8 cellular contexts compared by ENCODE assay signal in genomic region chr3:158570999-158571702, GRCh38. TPM values are rescaled to one million over a fixed set of nuclear protein-coding genes. Genes with fewer than 3 reads are reported as not detected.
DNase-seq lines count a peak whose midpoint lies in the region; ATAC-seq and TF ChIP-seq lines count a peak whose summit lies in the region.

Gene MLF1, plus strand, starts transcription at chr3:158571194. Its CDS starts 107 bp downstream, at chr3:158571301.

- no peak within 1 kb of the TSS for H3K9ac ChIP-seq in liver (ENCODE audit: low read depth in 1 of 2, low read length in 2 of 2)

- H3K27ac ChIP-seq in ectodermal cell (ENCODE audit: insufficient read depth, low read depth, low read length, poor library complexity, severe bottlenecking) = no peak within 1 kb of the TSS
- no peak within 1 kb of the TSS for H3K27ac ChIP-seq in liver (ENCODE audit: low read depth in 1 of 2, low read length in 2 of 2)

- peaks cover 36% of the 10 kb centered on the region for H3K27me3 ChIP-seq in ectodermal cell (ENCODE audit: control insufficient read depth, insufficient read depth, low read length, poor library complexity, severe bottlenecking)
- H3K27me3 ChIP-seq in liver (ENCODE audit: control insufficient read depth in 4 of 4, insufficient read depth in 4 of 4, low read length in 3 of 4) = peaks cover 0 to 10% (median 1%) of the 10 kb centered on the region in 4 donors

- CTCF ChIA-PET in AG04449 (lab: Yijun Ruan, JAX) = interaction anchor here (0.6 to 4.7 kb wide), 6 partner anchors 31 to 953 kb away, joined by 3 to 29 read pairs (median 6); partner anchors contain the start of gene GFM1

- ATAC-seq in GM19043 (IDR thresholded peaks at IDR 0.05; ENCODE audit: low read depth, unreplicated experiment) = peak; percentile 100
- peak; percentile 100 for ATAC-seq in HG03378 (IDR thresholded peaks at IDR 0.05; ENCODE audit: unreplicated experiment)

- H3K4me1 ChIP-seq in ectodermal cell (ENCODE audit: control insufficient read depth, insufficient read depth, low read length) (no peaks in the 10 kb centered on the region), liver (ENCODE audit: control insufficient read depth in 4 of 4, insufficient read depth in 4 of 4, low read length in 3 of 4) (peaks cover 2 to 6% (median 5%) of the 10 kb centered on the region in 4 donors)

- H3K9me3 ChIP-seq in ectodermal cell (ENCODE audit: control insufficient read depth, low read length) = no peaks in the 10 kb centered on the region
- no peaks in the 10 kb centered on the region for H3K9me3 ChIP-seq in liver (ENCODE audit: control insufficient read depth in 4 of 4, low read length in 3 of 4)

- TF ChIP-seq CTCF in AG04449 (IDR thresholded peaks at IDR 0.05; ENCODE audit: insufficient read depth, low read length, missing control alignments) (no peak), liver (IDR thresholded peaks at IDR 0.05; ENCODE audit: low read depth, low read length, missing input control) (no peak)

- DNase-seq in AG04449 (ENCODE audit: low read depth, low spot score) = peak; percentile 62
- peak; percentile 85 for DNase-seq in NCI-H524 treated with DMSO at 0.1 percent for 48 hours (lab: John Stamatoyannopoulos, UW)
- peak; percentile 88 for DNase-seq in activated CD8-positive, alpha-beta memory T cell treated with anti-CD3 and anti-CD28 coated beads for 24 hours
- DNase-seq in stimulated activated CD4-positive, alpha-beta T cell treated with anti-CD3 and anti-CD28 coated beads, Interleukin-2, amount 100 ng/mL, for 24 hours = peak; percentile 80 to 86

- H3K36me3 ChIP-seq in ectodermal cell (ENCODE audit: control insufficient read depth, insufficient read depth, low read length) (no peaks in the 10 kb centered on the region), liver (ENCODE audit: control insufficient read depth in 4 of 4, insufficient read depth in 3 of 4, low read depth in 1 of 4, low read length in 3 of 4) (no peaks in the 10 kb centered on the region)

- peak within 1 kb of the TSS; percentile 76 for H3K4me3 ChIP-seq in AG04449 (ENCODE audit: low read depth, low read length)
- peak within 1 kb of the TSS; percentile 57 for H3K4me3 ChIP-seq in ectodermal cell (ENCODE audit: insufficient read depth, low read depth, low read length)
- H3K4me3 ChIP-seq in liver (ENCODE audit: low read depth in 1 of 3, low read length in 3 of 3) = peak within 1 kb of the TSS; percentile 21 to 42 (median 39)

- POLR2A ChIA-PET in AG04449 (lab: Yijun Ruan, JAX) = interaction anchor here (0.6 to 1.3 kb wide), 2 partner anchors 73 to 461 kb away, joined by 4 to 13 read pairs; partner anchors contain the start of genes GFM1 and RSRC1

- 7 to 9% methylated on average over 51 of the region's 51 CpGs for WGBS in ectodermal cell, 2 experiments
- WGBS in liver = 4% methylated on average over 51 of the region's 51 CpGs

- no peak for TF ChIP-seq RAD21 in liver (IDR thresholded peaks at IDR 0.05)

TF ChIP-seq in liver, 16 proteins besides CTCF, POLR2A, EP300 and RAD21:
- TF ChIP-seq SP1 (IDR thresholded peaks at IDR 0.05) (peak; percentile 54), MAX (IDR thresholded peaks at IDR 0.05) (peak; percentile 60), JUND (IDR thresholded peaks at IDR 0.05) (no peak)

RNA-seq across cellular contexts. Expression of gene MLF1, which starts in this region (rescaled TPM):
- polyA plus RNA-seq in ectodermal cell (2013, experiment 1 of 4) = 29.7 TPM
- 25.7 TPM for polyA plus RNA-seq in ectodermal cell (2013, experiment 2 of 4)
- polyA plus RNA-seq in ectodermal cell (2013, experiment 3 of 4) = 26.1 TPM
- polyA plus RNA-seq in ectodermal cell (2013, experiment 4 of 4) = 26.7 TPM
- 1 to 10 TPM in 1 of 2 donors, under 1 TPM in 1; 0.25 to 3.3 TPM for total RNA-seq in liver
- polyA plus RNA-seq in liver = under 1 TPM; 0.20 to 0.64 TPM
